Comparison of ENCODE assay signal across 19 cellular contexts in genomic region chr9:35350212-35350611, GRCh38.
A peak's percentile ranks its signal among the peaks of the same experiment; 100 is the strongest.
DNase-seq lines count a peak whose midpoint lies in the region; ATAC-seq, FAIRE-seq and TF ChIP-seq lines count a peak whose summit lies in the region.
"Had no signal": no experiment of that assay in that cellular context is flagged by ENCODE, and none has a peak within 500 bp of the region (broad histone marks: within the 10 kb centered on the region; RNA-seq: fewer than 3 reads in every experiment).

No MANE protein-coding gene starts in this region.

- H3K9me3 ChIP-seq in PC-3 (ENCODE audit: low read length) (no peaks in the 10 kb centered on the region), pancreas (no peaks in the 10 kb centered on the region), hepatocyte (ENCODE audit: low read depth) (no peaks in the 10 kb centered on the region)
- H3K9me3 ChIP-seq: uterus had no signal

- CTCF ChIA-PET in PC-3 (lab: Charles Lee) = no interaction called here

- H4K20me1 ChIP-seq in PC-3 (ENCODE audit: low read length) = no peaks in the 10 kb centered on the region
- H4K20me1 ChIP-seq in hepatocyte (ENCODE audit: insufficient read depth, poor library complexity, severe bottlenecking) = no peaks in the 10 kb centered on the region

- POLR2A ChIA-PET in PC-3 (lab: Charles Lee; ENCODE audit: unreplicated experiment) = no interaction called here

- WGBS in pancreas, 2 donors = 97 to 100% methylated on average over 1 of the region's 1 CpG
- 96% methylated on average over 1 of the region's 1 CpG for WGBS in hepatocyte (ENCODE audit: low lambda C conversion rate, missing lambda C conversion rate)

- intact Hi-C loops in PC-3 (cut with micrococcal nuclease) = no loop called here
- intact Hi-C loops in pancreas (cut with DNase I) = no loop called here

- no peaks in the 10 kb centered on the region for H3K36me3 ChIP-seq in ACC112 (ENCODE audit: insufficient read depth, low read length)
- H3K36me3 ChIP-seq in PC-3 (ENCODE audit: low read depth, low read length) = no peaks in the 10 kb centered on the region
- H3K36me3 ChIP-seq in pancreas = no peaks in the 10 kb centered on the region
- no peaks in the 10 kb centered on the region for H3K36me3 ChIP-seq in hepatocyte (replicated peaks; ENCODE audit: insufficient read depth, low read depth)
- H3K36me3 ChIP-seq: uterus had no signal

- H3K4me2 ChIP-seq in PC-3 (ENCODE audit: low read length) (peak overlapping the region; percentile 33), hepatocyte (no peak overlapping the region)

- H3K4me3 ChIP-seq in ACC112 (ENCODE audit: low read depth, low read length) = peak overlapping the region; percentile 23; the same call in 1 of the 2 replicates
- H3K4me3 ChIP-seq in PC-3 (ENCODE audit: low read length) = no peak overlapping the region
- no peak overlapping the region for H3K4me3 ChIP-seq in pancreas
- H3K4me3 ChIP-seq in hepatocyte = no peak overlapping the region
- H3K4me3 ChIP-seq: uterus had no signal

- H2AFZ ChIP-seq in ACC112 (ENCODE audit: low read length, unreplicated experiment) (no peak overlapping the region), PC-3 (ENCODE audit: low read length) (no peak overlapping the region), hepatocyte (no peak overlapping the region)

- no peak overlapping the region for H3K9ac ChIP-seq in PC-3 (ENCODE audit: low read length)

- peak overlapping the region; percentile 85 for H3K27ac ChIP-seq in ACC112 (ENCODE audit: low read depth, low read length)
- peak overlapping the region; percentile 23 for H3K27ac ChIP-seq in PC-3 (ENCODE audit: low read length)
- H3K27ac ChIP-seq in pancreas = peak overlapping the region in 2 of 4 donors; percentile 27 to 49
- no peak overlapping the region for H3K27ac ChIP-seq in hepatocyte
- H3K27ac ChIP-seq: foreskin keratinocyte, uterus had no signal

- H3F3A ChIP-seq in PC-3 (ENCODE audit: low read length, unreplicated experiment) = no peaks in the 10 kb centered on the region

- DNase-seq in PC-3 (no peak), frontal cortex (ENCODE audit: low spot score in 2 of 2) (peak; percentile 18 to 20), pancreas (no peak), hepatocyte (ENCODE audit: low spot score) (no peak), NCI-H524 treated with DMSO at 0.1 percent for 48 hours (lab: John Stamatoyannopoulos, UW) (no peak)
- DNase-seq: activated CD4-positive, alpha-beta T cell treated with anti-CD3 and anti-CD28 coated beads, Interleukin-2, amount 10 ng/mL, durations not matched to agents 7 days and 5 days; activated naive CD4-positive, alpha-beta T cell treated with Interleukin-2 at 50 U/mL for 16 hours; CD8-positive, alpha-beta T cell; foreskin keratinocyte; KBM-7; mesendoderm; NCI-H1092; NCI-H526; uterus had no signal

- H3K27me3 ChIP-seq in ACC112 (ENCODE audit: insufficient read depth, low read length) (no peaks in the 10 kb centered on the region), PC-3 (ENCODE audit: low read length) (no peaks in the 10 kb centered on the region), pancreas (no peaks in the 10 kb centered on the region), hepatocyte (no peaks in the 10 kb centered on the region)
- H3K27me3 ChIP-seq: foreskin keratinocyte, uterus had no signal

- TF ChIP-seq CTCF in PC-3 (conservative IDR thresholded peaks at IDR 0.05; ENCODE audit: low read depth, low read length) (no peak), pancreas (IDR thresholded peaks at IDR 0.05) (no peak), hepatocyte (IDR thresholded peaks at IDR 0.05; ENCODE audit: poor library complexity) (no peak)

- ATAC-seq in PC-3 (no peak), pancreas (peak; percentile 7 to 14 (median 12)), GM19463 (IDR thresholded peaks at IDR 0.05; ENCODE audit: unreplicated experiment) (no peak), GM21717 (IDR thresholded peaks at IDR 0.05; ENCODE audit: unreplicated experiment) (no peak)
- ATAC-seq: CD8-positive, alpha-beta T cell; foreskin keratinocyte; natural killer cell treated with Interleukin-12 subunit alpha and Interleukin-12 subunit beta and Interleukin-15 and Interleukin-18, amount 100 ng/mL, for 72 hours; stimulated activated memory B cell treated with anti-CD40 and anti-IgM and Interleukin-4, amounts not matched to agents 10 μg/mL and 1 μg/mL and 100 μg/mL, for 72 hours had no signal

- H3K79me2 ChIP-seq in ACC112 (ENCODE audit: control insufficient read depth, insufficient read depth, low read length, unreplicated experiment) = no peaks in the 10 kb centered on the region
- H3K79me2 ChIP-seq in PC-3 (ENCODE audit: low read length) = no peaks in the 10 kb centered on the region
- H3K79me2 ChIP-seq in hepatocyte = no peaks in the 10 kb centered on the region

- BruUV-seq in PC-3 (replicated peaks; lab: Mats Ljungman, UMichigan) = no TSS peak

- H3K4me1 ChIP-seq in ACC112 (ENCODE audit: control insufficient read depth, insufficient read depth, low read length, unreplicated experiment) (peaks cover 24% of the 10 kb centered on the region), PC-3 (ENCODE audit: insufficient read depth, low read length) (peaks cover 24% of the 10 kb centered on the region), pancreas (peaks cover 16 to 28% (median 18%) of the 10 kb centered on the region in 3 donors), hepatocyte (ENCODE audit: insufficient read depth) (no peaks in the 10 kb centered on the region)
- H3K4me1 ChIP-seq: foreskin keratinocyte, uterus had no signal

- H3K9me2 ChIP-seq in PC-3 (replicated peaks; ENCODE audit: low read length) = no peaks in the 10 kb centered on the region
- no peaks in the 10 kb centered on the region for H3K9me2 ChIP-seq in hepatocyte (replicated peaks; ENCODE audit: insufficient read depth)

- FAIRE-seq in frontal cortex (lab: Jason Lieb, UNC) (peak; percentile 39), pancreas (lab: Jason Lieb, UNC) (no peak)

Comparison
In these comparisons a context has a peak if more than half of its experiments do, and no peak if none do; other contexts are left out.
1. ATAC-seq: peak in pancreas (4 of 4); none in PC-3 (single experiment), GM19463 (single experiment) and GM21717 (single experiment).
2. DNase-seq: peak in frontal cortex (2 of 2); none in PC-3 (single experiment), pancreas (0 of 6), hepatocyte (single experiment) and NCI-H524 treated with DMSO at 0.1 percent for 48 hours (single experiment).